Comparison of ENCODE assay signal across 8 cellular contexts in genomic region chr6:26312501-26313390, GRCh38. TPM values are rescaled to one million over a fixed set of nuclear protein-coding genes. Genes with fewer than 3 reads are reported as not detected.
DNase-seq lines count a peak whose midpoint lies in the region; ATAC-seq and TF ChIP-seq lines count a peak whose summit lies in the region.

No MANE protein-coding gene starts in this region.

- H3K27me3 ChIP-seq in SU-DHL-6 (ENCODE audit: low read length): no peaks in the 10 kb centered on the region
- H3K27me3 ChIP-seq in upper lobe of right lung: peaks cover 8% of the 10 kb centered on the region

- H4K20me1 ChIP-seq in SU-DHL-6 (ENCODE audit: low read depth, low read length): no peaks in the 10 kb centered on the region

- H3K9ac ChIP-seq in SU-DHL-6 (ENCODE audit: low read length): peak overlapping the region; percentile 32

- H2AFZ ChIP-seq in SU-DHL-6 (ENCODE audit: low read depth, low read length, severe bottlenecking): peak overlapping the region; percentile 70

- H3K36me3 ChIP-seq in SU-DHL-6 (ENCODE audit: low read length): no peaks in the 10 kb centered on the region
- no peaks in the 10 kb centered on the region for H3K36me3 ChIP-seq in upper lobe of right lung

- peak overlapping the region; percentile 76 for H3K4me3 Mint-ChIP-seq in activated naive CD8-positive, alpha-beta T cell treated with anti-CD3 and anti-CD28 coated beads, Interleukin-2, amount 10 ng/mL, durations not matched to agents 7 days and 5 days

- peak overlapping the region; percentile 77 for H3K27ac Mint-ChIP-seq in activated naive CD8-positive, alpha-beta T cell treated with anti-CD3 and anti-CD28 coated beads, Interleukin-2, amount 10 ng/mL, durations not matched to agents 7 days and 5 days

- H3K9me3 Mint-ChIP-seq in activated naive CD8-positive, alpha-beta T cell treated with anti-CD3 and anti-CD28 coated beads, Interleukin-2, amount 10 ng/mL, durations not matched to agents 7 days and 5 days: no peaks in the 10 kb centered on the region

- H3K4me3 ChIP-seq in SU-DHL-6 (ENCODE audit: insufficient read depth, low read length, poor library complexity, severe bottlenecking) (peak overlapping the region; percentile 53), upper lobe of right lung (peak overlapping the region; percentile 58)

- H3K27me3 Mint-ChIP-seq in activated naive CD8-positive, alpha-beta T cell treated with anti-CD3 and anti-CD28 coated beads, Interleukin-2, amount 10 ng/mL, durations not matched to agents 7 days and 5 days: no peaks in the 10 kb centered on the region

- no peaks in the 10 kb centered on the region for H3K9me2 ChIP-seq in SU-DHL-6 (replicated peaks; ENCODE audit: insufficient read depth, low read length)

- H3K4me1 ChIP-seq in upper lobe of right lung: peaks cover 9% of the 10 kb centered on the region

- H3F3A ChIP-seq in SU-DHL-6 (ENCODE audit: insufficient read depth): peaks cover 35% of the 10 kb centered on the region

- intact Hi-C loops in cardiac septum (cut with DNase I): no loop called here
- intact Hi-C loops in posterior vena cava (cut with DNase I): no loop called here
- intact Hi-C loops in upper lobe of right lung (cut with DNase I): no loop called here

- H3K27ac ChIP-seq in SU-DHL-6 (ENCODE audit: low read depth, low read length) (no peak overlapping the region), upper lobe of right lung (peak overlapping the region; percentile 14)

- ATAC-seq in GM21515 (IDR thresholded peaks at IDR 0.05; ENCODE audit: unreplicated experiment) (peak; percentile 48), upper lobe of right lung (peak; percentile 82)
- ATAC-seq in activated naive CD8-positive, alpha-beta T cell treated with anti-CD3 and anti-CD28 coated beads, Interleukin-2, amount 10 ng/mL, durations not matched to agents 7 days and 5 days (ENCODE audit: low read depth): peak; percentile 78

- peak; percentile 11 to 80 (median 61) for DNase-seq in C1 segment of cervical spinal cord (lab: John Stamatoyannopoulos, UW)
- DNase-seq in NAMALWA (ENCODE audit: low spot score): peak; percentile 91
- DNase-seq in activated naive CD8-positive, alpha-beta T cell treated with anti-CD3 and anti-CD28 coated beads, Interleukin-2, amount 10 ng/mL, durations not matched to agents 7 days and 5 days: peak; percentile 76
- peak; percentile 81 for DNase-seq in cardiac septum (ENCODE audit: low spot score)
- DNase-seq in posterior vena cava (ENCODE audit: low spot score): peak; percentile 89
- DNase-seq in upper lobe of right lung: peak; percentile 76

- H3K9me3 ChIP-seq in SU-DHL-6 (ENCODE audit: insufficient read depth, low read length) (no peaks in the 10 kb centered on the region), upper lobe of right lung (no peaks in the 10 kb centered on the region)

- TF ChIP-seq CTCF in SU-DHL-6 (IDR thresholded peaks at IDR 0.05; ENCODE audit: insufficient read depth, low read length, poor library complexity, severe bottlenecking) (no peak), upper lobe of right lung (IDR thresholded peaks at IDR 0.05) (no peak)

- peaks cover 34% of the 10 kb centered on the region for H3K4me1 Mint-ChIP-seq in activated naive CD8-positive, alpha-beta T cell treated with anti-CD3 and anti-CD28 coated beads, Interleukin-2, amount 10 ng/mL, durations not matched to agents 7 days and 5 days

- peak overlapping the region; percentile 55 for H3K4me2 ChIP-seq in SU-DHL-6 (ENCODE audit: low read depth, low read length, poor library complexity, severe bottlenecking)

- no peaks in the 10 kb centered on the region for H3K36me3 Mint-ChIP-seq in activated naive CD8-positive, alpha-beta T cell treated with anti-CD3 and anti-CD28 coated beads, Interleukin-2, amount 10 ng/mL, durations not matched to agents 7 days and 5 days

- no peaks in the 10 kb centered on the region for H3K79me2 ChIP-seq in SU-DHL-6 (ENCODE audit: insufficient read depth, low read length)

- POLR2A ChIA-PET in activated naive CD8-positive, alpha-beta T cell treated with anti-CD3 and anti-CD28 coated beads, Interleukin-2, amount 10 ng/mL, durations not matched to agents 7 days and 5 days (lab: Charles Lee): interaction anchor here (0.8 to 2.4 kb wide), 4 partner anchors 8 to 39 kb away, joined by 3 to 15 read pairs (median 4); a partner anchor contains a TSS

RNA-seq across cellular contexts. Expression of gene BTN3A2, which starts 52.3 kb away (rescaled TPM):
- total RNA-seq in activated naive CD8-positive, alpha-beta T cell treated with anti-CD3 and anti-CD28 coated beads, Interleukin-2, amount 10 ng/mL, durations not matched to agents 7 days and 5 days: 100 to 1,000 TPM; 102 to 122 TPM
- 9.2 TPM for total RNA-seq in cardiac septum
- total RNA-seq in posterior vena cava: 10 to 100 TPM in 1 of 2 donors, 1 to 10 TPM in 1; 9.7 to 11.8 TPM
- 65.2 TPM for total RNA-seq in upper lobe of right lung
